11 cellular contexts compared by ENCODE assay signal in the genomic region with DNA sequence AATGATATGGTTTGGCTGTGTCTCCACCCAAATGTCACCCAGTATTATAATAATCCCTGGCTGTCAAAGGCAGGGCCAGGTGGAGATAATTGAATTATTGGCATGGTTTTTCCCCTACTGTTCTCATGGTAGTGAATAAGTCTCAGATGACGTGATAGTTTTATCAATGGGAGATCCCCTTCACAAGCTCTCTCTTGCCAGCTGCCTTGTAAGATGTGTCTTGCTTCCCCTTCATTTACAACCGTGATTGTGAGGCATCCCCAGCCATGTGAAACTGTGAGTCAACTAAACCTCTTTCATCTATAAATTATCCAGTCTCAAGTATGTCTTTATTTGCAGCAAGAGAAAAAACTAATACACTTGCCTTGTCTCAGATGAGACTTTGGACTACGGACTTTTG.
"Had no signal": no experiment of that assay in that cellular context is flagged by ENCODE, and none has a peak within 500 bp of the region (broad histone marks: within the 10 kb centered on the region; RNA-seq: fewer than 3 reads in every experiment).

No MANE protein-coding gene starts in this region.

- H3K4me2 ChIP-seq: GM23338 had no signal

- DNase-seq: GM23248, GOT3, H7, H9, HCEC 1CT, HFFc6 had no signal

- H3K27ac ChIP-seq: GM23248 had no signal

- FAIRE-seq: H1, H54 had no signal

- H3K4me3 ChIP-seq: GM23248, GM23338, HAP-1 had no signal

- H3K9me3 ChIP-seq: HAP-1 had no signal

- ATAC-seq: GM23338, HCT116 had no signal

- H2AFZ ChIP-seq: GM23248 had no signal

- H3K27ac Mint-ChIP-seq: GM23338, H9, HFFc6 had no signal

- H3K4me3 Mint-ChIP-seq: GM23338, H9, HFFc6 had no signal

- H3K9ac ChIP-seq: GM23248 had no signal

- H3K36me3 ChIP-seq: HAP-1 had no signal
